Comparison of ENCODE assay signal across 1 cellular context in the genomic region with DNA sequence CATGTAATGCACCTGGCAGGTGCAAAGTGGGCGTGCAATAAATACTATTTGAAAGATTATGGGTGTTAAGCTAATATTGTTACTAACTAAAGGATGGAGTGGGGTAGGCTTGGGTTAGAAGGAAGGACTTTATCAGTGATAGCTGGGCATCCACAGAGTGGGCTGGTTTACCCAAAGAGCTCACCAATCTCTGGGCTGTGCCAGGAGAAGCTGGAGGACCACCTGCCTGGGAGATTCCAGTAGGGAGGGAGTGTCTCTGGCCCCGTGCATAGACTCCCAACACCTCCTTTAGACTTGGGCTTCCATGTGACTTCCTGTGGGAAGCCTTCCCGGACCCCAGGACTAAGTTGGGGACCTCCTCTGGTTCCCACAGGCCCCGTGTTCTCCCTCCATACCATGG.
TF ChIP-seq lines count a peak whose summit lies in the region.

No MANE protein-coding gene starts in this region.

TF ChIP-seq in K562, 482 proteins besides CTCF, POLR2A, EP300 and RAD21:
- TF ChIP-seq GTF2E2 (tag; IDR thresholded peaks at IDR 0.05) (no peak), ZKSCAN1 (IDR thresholded peaks at IDR 0.05; ENCODE audit: low read depth, low read length) (no peak)
- TF ChIP-seq, protein P1, sequence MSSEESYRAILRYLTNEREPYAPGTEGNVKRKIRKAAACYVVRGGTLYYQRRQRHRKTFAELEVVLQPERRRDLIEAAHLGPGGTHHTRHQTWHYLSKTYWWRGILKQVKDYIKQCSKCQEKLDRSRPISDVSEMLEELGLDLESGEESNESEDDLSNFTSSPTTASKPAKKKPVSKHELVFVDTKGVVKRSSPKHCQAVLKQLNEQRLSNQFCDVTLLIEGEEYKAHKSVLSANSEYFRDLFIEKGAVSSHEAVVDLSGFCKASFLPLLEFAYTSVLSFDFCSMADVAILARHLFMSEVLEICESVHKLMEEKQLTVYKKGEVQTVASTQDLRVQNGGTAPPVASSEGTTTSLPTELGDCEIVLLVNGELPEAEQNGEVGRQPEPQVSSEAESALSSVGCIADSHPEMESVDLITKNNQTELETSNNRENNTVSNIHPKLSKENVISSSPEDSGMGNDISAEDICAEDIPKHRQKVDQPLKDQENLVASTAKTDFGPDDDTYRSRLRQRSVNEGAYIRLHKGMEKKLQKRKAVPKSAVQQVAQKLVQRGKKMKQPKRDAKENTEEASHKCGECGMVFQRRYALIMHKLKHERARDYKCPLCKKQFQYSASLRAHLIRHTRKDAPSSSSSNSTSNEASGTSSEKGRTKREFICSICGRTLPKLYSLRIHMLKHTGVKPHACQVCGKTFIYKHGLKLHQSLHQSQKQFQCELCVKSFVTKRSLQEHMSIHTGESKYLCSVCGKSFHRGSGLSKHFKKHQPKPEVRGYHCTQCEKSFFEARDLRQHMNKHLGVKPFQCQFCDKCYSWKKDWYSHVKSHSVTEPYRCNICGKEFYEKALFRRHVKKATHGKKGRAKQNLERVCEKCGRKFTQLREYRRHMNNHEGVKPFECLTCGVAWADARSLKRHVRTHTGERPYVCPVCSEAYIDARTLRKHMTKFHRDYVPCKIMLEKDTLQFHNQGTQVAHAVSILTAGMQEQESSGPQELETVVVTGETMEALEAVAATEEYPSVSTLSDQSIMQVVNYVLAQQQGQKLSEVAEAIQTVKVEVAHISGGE (CRISPR knock-in tag; IDR thresholded peaks at IDR 0.05) = 0 out of 6 replicates have a peak, but pooled peaks of 1 of the 3 experiments have one; percentile 18
